In genomic region chr17:37247825-37248224, GRCh38 we compare ENCODE assay signal across 25 cellular contexts.
"Had no signal": no experiment of that assay in that cellular context is flagged by ENCODE, and none has a peak within 500 bp of the region (broad histone marks: within the 10 kb centered on the region; RNA-seq: fewer than 3 reads in every experiment).

No MANE protein-coding gene starts in this region.

- H3K4me2 ChIP-seq: smooth muscle cell had no signal

- ATAC-seq: natural killer cell; right lobe of liver; stimulated activated memory B cell treated with anti-CD40 and anti-IgM and Interleukin-4, amounts not matched to agents 10 μg/mL and 1 μg/mL and 100 μg/mL, for 72 hours; stimulated activated naive CD8-positive, alpha-beta T cell treated with anti-CD3 and anti-CD28 coated beads, Interleukin-15, Interleukin-2, amounts not matched to agents 100 U/mL and 50 U/mL, for 24 hours had no signal

- H3K27ac ChIP-seq: left ventricle myocardium inferior, ovary, right atrium auricular region, right lobe of liver, stomach, testis, thyroid gland, transverse colon, upper lobe of left lung, vagina had no signal

- H3K4me1 Mint-ChIP-seq: mesothelial cell of epicardium; naive B cell; natural killer cell; nephron progenitor cell; stimulated activated memory B cell treated with anti-CD40 and anti-IgM and Interleukin-4, amounts not matched to agents 10 μg/mL and 1 μg/mL and 100 μg/mL, for 72 hours had no signal

- H3K9me3 ChIP-seq: left ventricle myocardium inferior, ovary, right atrium auricular region, right lobe of liver, stomach, testis, thyroid gland, transverse colon, upper lobe of left lung, vagina had no signal

- H3K27me3 Mint-ChIP-seq: naive B cell; progenitor cell of endocrine pancreas; stimulated activated memory B cell treated with anti-CD40 and anti-IgM and Interleukin-4, amounts not matched to agents 10 μg/mL and 1 μg/mL and 100 μg/mL, for 72 hours had no signal

- H3K4me3 ChIP-seq: left ventricle myocardium inferior, lung, ovary, right atrium auricular region, right lobe of liver, smooth muscle cell, stomach, testis, thyroid gland, transverse colon, upper lobe of left lung, vagina had no signal

- H3K9me3 Mint-ChIP-seq: mesothelial cell of epicardium; naive B cell; natural killer cell; nephron progenitor cell; stimulated activated memory B cell treated with anti-CD40 and anti-IgM and Interleukin-4, amounts not matched to agents 10 μg/mL and 1 μg/mL and 100 μg/mL, for 72 hours had no signal

- H3K27me3 ChIP-seq: ovary, right atrium auricular region, right lobe of liver, stomach, testis, thyroid gland, transverse colon, upper lobe of left lung, vagina had no signal

- DNase-seq: islet precursor cell; left ventricle myocardium inferior; mesendoderm; naive B cell; natural killer cell; nephron progenitor cell; ovary; right lobe of liver; stimulated activated CD4-positive, alpha-beta T cell treated with anti-CD3 and anti-CD28 coated beads, Interleukin-1b, Interleukin-23, amount 100 ng/mL, for 48 hours; stimulated activated CD4-positive, alpha-beta T cell treated with anti-CD3 and anti-CD28 coated beads, Interleukin-2, amount 100 ng/mL, for 48 hours; stimulated activated CD4-positive, alpha-beta T cell treated with anti-CD3 and anti-CD28 coated beads, Interleukin-4, amount 100 ng/mL, for 4 hours; stimulated activated CD8-positive, alpha-beta memory T cell treated with anti-CD3 and anti-CD28 coated beads, Interleukin-4, amount 100 ng/mL, for 48 hours; stimulated activated naive CD8-positive, alpha-beta T cell treated with anti-CD3 and anti-CD28 coated beads, Interleukin-15, Interleukin-2, amounts not matched to agents 100 U/mL and 50 U/mL, for 24 hours; stomach; testis; thyroid gland; transverse colon; upper lobe of left lung had no signal

- H3K36me3 ChIP-seq: ovary had no signal

- H3K27ac Mint-ChIP-seq: mesothelial cell of epicardium, naive B cell, natural killer cell, nephron progenitor cell, progenitor cell of endocrine pancreas had no signal

- H3K4me1 ChIP-seq: left ventricle myocardium inferior, right atrium auricular region, right lobe of liver, stomach, testis, thyroid gland, transverse colon, upper lobe of left lung, vagina had no signal

- H3K4me3 Mint-ChIP-seq: mesothelial cell of epicardium; naive B cell; natural killer cell; nephron progenitor cell; stimulated activated memory B cell treated with anti-CD40 and anti-IgM and Interleukin-4, amounts not matched to agents 10 μg/mL and 1 μg/mL and 100 μg/mL, for 72 hours had no signal
